ENCODE assay signal across 28 cellular contexts in the genomic region with DNA sequence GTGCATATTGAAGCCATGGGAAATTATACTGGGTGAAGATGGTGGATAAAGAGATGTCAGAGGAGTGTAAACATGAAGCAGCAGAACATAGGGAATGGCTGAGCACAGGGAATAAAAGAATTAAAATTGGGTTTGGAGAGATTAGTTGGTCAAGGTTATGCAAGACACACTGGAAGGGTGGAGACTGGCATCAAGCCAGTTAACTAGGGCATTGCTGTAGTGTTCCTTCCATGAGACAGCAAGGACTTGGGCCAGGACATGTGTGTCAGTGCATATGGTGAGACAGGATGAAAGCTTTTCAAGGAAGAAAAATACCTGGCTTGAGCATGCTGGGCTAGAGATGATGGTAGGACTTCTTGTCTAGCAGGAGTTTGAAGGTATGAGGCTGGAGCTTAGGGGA. TPM values are rescaled to one million over a fixed set of nuclear protein-coding genes. Genes with fewer than 3 reads are reported as not detected.
A peak's percentile ranks its signal among the peaks of the same experiment; 100 is the strongest.
DNase-seq lines count a peak whose midpoint lies in the region; ATAC-seq and TF ChIP-seq lines count a peak whose summit lies in the region.
"Had no signal": no experiment of that assay in that cellular context is flagged by ENCODE, and none has a peak within 500 bp of the region (broad histone marks: within the 10 kb centered on the region; RNA-seq: fewer than 3 reads in every experiment).

No MANE protein-coding gene starts in this region.

- no peak overlapping the region for H3K4me3 Mint-ChIP-seq in GM23338
- H3K4me3 Mint-ChIP-seq: activated CD4-positive, alpha-beta T cell treated with anti-CD3 and anti-CD28 coated beads, Interleukin-2, amount 10 ng/mL, durations not matched to agents 24 days and 14 days; activated naive CD4-positive, alpha-beta T cell treated with anti-CD3 and anti-CD28 coated beads, Interleukin-2, amount 50 U/mL, for 24 hours; activated T-cell treated with anti-CD3 and anti-CD28 coated beads, Interleukin-2, amount 50 U/mL, for 72 hours; CD4-positive, alpha-beta T cell; IgD-negative memory B cell; naive thymus-derived CD8-positive, alpha-beta T cell; stimulated activated naive B cell treated with anti-CD40 and anti-IgM and Interleukin-4, amounts not matched to agents 10 μg/mL and 1 μg/mL and 100 μg/mL, for 72 hours had no signal

- no peaks in the 10 kb centered on the region for H3K4me1 Mint-ChIP-seq in GM23338
- H3K4me1 Mint-ChIP-seq: activated CD4-positive, alpha-beta T cell treated with anti-CD3 and anti-CD28 coated beads, Interleukin-2, amount 10 ng/mL, durations not matched to agents 24 days and 14 days; activated naive CD4-positive, alpha-beta T cell treated with anti-CD3 and anti-CD28 coated beads, Interleukin-2, amount 50 U/mL, for 24 hours had no signal

- H3K36me3 Mint-ChIP-seq in GM23338 (ENCODE audit: low read depth) = no peaks in the 10 kb centered on the region
- H3K36me3 Mint-ChIP-seq: activated naive CD4-positive, alpha-beta T cell treated with anti-CD3 and anti-CD28 coated beads, Interleukin-2, amount 50 U/mL, for 24 hours; IgD-negative memory B cell; stimulated activated naive B cell treated with anti-CD40 and anti-IgM and Interleukin-4, amounts not matched to agents 10 μg/mL and 1 μg/mL and 100 μg/mL, for 72 hours had no signal

- no peaks in the 10 kb centered on the region for H3K79me2 ChIP-seq in GM23338 (replicated peaks; ENCODE audit: insufficient read depth)

- DNase-seq in GM23338 (ENCODE audit: low spot score) (no peak), MV-4-11 (lab: John Stamatoyannopoulos, UW) (peak; percentile 65), fibroblast of mammary gland (ENCODE audit: low read depth) (peak; percentile 38), omental fat pad (ENCODE audit: low spot score) (no peak), SHP77 treated with DMSO at 0.1 percent for 48 hours (lab: John Stamatoyannopoulos, UW) (no peak)
- DNase-seq: activated CD4-positive, alpha-beta T cell treated with anti-CD3 and anti-CD28 coated beads, Interleukin-2, amount 10 ng/mL, durations not matched to agents 24 days and 14 days; activated T-cell treated with anti-CD3 and anti-CD28 coated beads, Interleukin-2, amount 50 U/mL, for 72 hours; CD4-positive, alpha-beta T cell; cerebellar nuclear complex; DMS 273 treated with DMSO at 0.1 percent for 48 hours; heart right ventricle; naive thymus-derived CD8-positive, alpha-beta T cell; NCI-H187; NCI-H69; RPMI8226; SK-N-SH; spleen; stimulated activated CD4-positive, alpha-beta T cell treated with anti-CD3 and anti-CD28 coated beads, Interleukin-4, amount 100 ng/mL, for 1 hour; stimulated activated naive B cell treated with anti-CD40 and anti-IgM and Interleukin-4, amounts not matched to agents 10 μg/mL and 1 μg/mL and 100 μg/mL, for 72 hours; T-helper 2 cell; testis had no signal

- H3K9me2 ChIP-seq in GM23338 (ENCODE audit: insufficient read depth) = peaks cover 3% of the 10 kb centered on the region; the same call in 1 of the 2 replicates
- H3K9me2 ChIP-seq: SK-N-SH had no signal

- no peaks in the 10 kb centered on the region for H3K36me3 ChIP-seq in GM23338 (ENCODE audit: insufficient read depth)
- H3K36me3 ChIP-seq: ascending aorta, heart right ventricle, spleen had no signal

- ATAC-seq in GM23338 = no peak
- ATAC-seq in omental fat pad (ENCODE audit: low FRiP score) = peak; percentile 30
- no peak for ATAC-seq in HG03571 (IDR thresholded peaks at IDR 0.05; ENCODE audit: unreplicated experiment)
- ATAC-seq in GM21515 (IDR thresholded peaks at IDR 0.05; ENCODE audit: unreplicated experiment) = no peak
- ATAC-seq: activated T-cell treated with anti-CD3 and anti-CD28 coated beads, Interleukin-2, amount 50 U/mL, for 72 hours; naive thymus-derived CD8-positive, alpha-beta T cell; stimulated activated naive B cell treated with anti-CD40 and anti-IgM and Interleukin-4, amounts not matched to agents 10 μg/mL and 1 μg/mL and 100 μg/mL, for 72 hours had no signal

- TF ChIP-seq CTCF in GM23338 (conservative IDR thresholded peaks at IDR 0.05; ENCODE audit: low read depth in 2 of 2) = no peak
- TF ChIP-seq CTCF in fibroblast of mammary gland (conservative IDR thresholded peaks at IDR 0.05; ENCODE audit: control insufficient read depth, insufficient read depth, low read depth, low read length) = no peak
- no peak for TF ChIP-seq CTCF in omental fat pad (IDR thresholded peaks at IDR 0.05)

- H4K20me1 ChIP-seq in GM23338 (replicated peaks; ENCODE audit: insufficient read depth) = no peaks in the 10 kb centered on the region

- no peak overlapping the region for H3K27ac Mint-ChIP-seq in GM23338
- H3K27ac Mint-ChIP-seq: activated CD4-positive, alpha-beta T cell treated with anti-CD3 and anti-CD28 coated beads, Interleukin-2, amount 10 ng/mL, durations not matched to agents 24 days and 14 days; activated naive CD4-positive, alpha-beta T cell treated with anti-CD3 and anti-CD28 coated beads, Interleukin-2, amount 50 U/mL, for 24 hours; activated T-cell treated with anti-CD3 and anti-CD28 coated beads, Interleukin-2, amount 50 U/mL, for 72 hours; CD4-positive, alpha-beta T cell; IgD-negative memory B cell; naive thymus-derived CD8-positive, alpha-beta T cell; stimulated activated naive B cell treated with anti-CD40 and anti-IgM and Interleukin-4, amounts not matched to agents 10 μg/mL and 1 μg/mL and 100 μg/mL, for 72 hours had no signal

- H3K27me3 Mint-ChIP-seq in GM23338 (ENCODE audit: insufficient read depth, low read depth, poor library complexity) = no peaks in the 10 kb centered on the region
- H3K27me3 Mint-ChIP-seq: IgD-negative memory B cell; stimulated activated naive B cell treated with anti-CD40 and anti-IgM and Interleukin-4, amounts not matched to agents 10 μg/mL and 1 μg/mL and 100 μg/mL, for 72 hours had no signal

- H3F3A ChIP-seq in GM23338 (replicated peaks; ENCODE audit: low read depth) = no peaks in the 10 kb centered on the region

- H3K4me3 ChIP-seq in GM23338 = no peak overlapping the region
- no peak overlapping the region for H3K4me3 ChIP-seq in fibroblast of mammary gland (ENCODE audit: control insufficient read depth, low read depth, low read length)
- H3K4me3 ChIP-seq: ascending aorta, heart right ventricle, spleen, testis had no signal

- H3K9me3 Mint-ChIP-seq in GM23338 = peaks cover 5% of the 10 kb centered on the region; the same call in 1 of the 3 replicates
- H3K9me3 Mint-ChIP-seq: IgD-negative memory B cell had no signal

- H3K27me3 ChIP-seq in GM23338 (ENCODE audit: insufficient read depth) = no peaks in the 10 kb centered on the region
- H3K27me3 ChIP-seq: ascending aorta, heart right ventricle, spleen, testis had no signal

- H3K27ac ChIP-seq in GM23338 (ENCODE audit: low read depth) = no peak overlapping the region
- H3K27ac ChIP-seq: ascending aorta, epithelial cell of prostate, testis, VCaP had no signal

- peak overlapping the region; percentile 53; the same call in 1 of the 2 replicates for H2AFZ ChIP-seq in GM23338

- no peak overlapping the region for H3K4me2 ChIP-seq in GM23338
- H3K4me2 ChIP-seq: SK-N-SH had no signal

- H3K4me1 ChIP-seq in GM23338 (ENCODE audit: insufficient read depth) = no peaks in the 10 kb centered on the region
- H3K4me1 ChIP-seq: ascending aorta, testis had no signal

RNA-seq across cellular contexts. Expression of a gene that starts 14.7 kb away (rescaled TPM):
- total RNA-seq in GM23338 (2014; rRNA removed; shearing (Covaris generic)) = 6.9 and 8.6 TPM in 2 replicates
- polyA plus RNA-seq in GM23338 (2016; fragmentation: Nextera tagmentation; extraction: Ambion mirVana) = 2.0 and 2.5 TPM in 2 replicates
- 10 to 100 TPM in 1 of 4 donors, 1 to 10 TPM in 3; 7.0 to 11.9 (median 8.8) TPM for total RNA-seq in omental fat pad

Comparison
In these comparisons a context has a peak if more than half of its experiments do, and no peak if none do; other contexts are left out.
1. DNase-seq: peak in MV-4-11 (single experiment) and fibroblast of mammary gland (single experiment); none in GM23338 (single experiment), omental fat pad (single experiment) and SHP77 treated with DMSO at 0.1 percent for 48 hours (single experiment).